18 cellular contexts compared by ENCODE assay signal in genomic region chr4:66590488-66591215, GRCh38.
A peak's percentile ranks its signal among the peaks of the same experiment; 100 is the strongest.
DNase-seq lines count a peak whose midpoint lies in the region; ATAC-seq and TF ChIP-seq lines count a peak whose summit lies in the region.
"Had no signal": no experiment of that assay in that cellular context is flagged by ENCODE, and none has a peak within 500 bp of the region (broad histone marks: within the 10 kb centered on the region; RNA-seq: fewer than 3 reads in every experiment).

No MANE protein-coding gene starts in this region.

- peak overlapping the region; percentile 68 for H3K27ac ChIP-seq in osteoblast (ENCODE audit: low read depth, low read length)
- H3K27ac ChIP-seq in MM.1S (ENCODE audit: low read length), result no peak overlapping the region
- H3K27ac ChIP-seq: KMS-11 had no signal

- peak; percentile 42 for DNase-seq in AG09309 (ENCODE audit: low read depth)
- DNase-seq in NCI-H226, result peak; percentile 3
- DNase-seq in dedifferentiated amniotic fluid mesenchymal stem cell (ENCODE audit: extremely low spot score), result peak; percentile 50
- peak; percentile 62 for DNase-seq in osteoblast (ENCODE audit: insufficient read length, low spot score, missing footprints)
- no peak for DNase-seq in DMS153 treated with DMSO at 0.1 percent for 48 hours (lab: John Stamatoyannopoulos, UW; ENCODE audit: unreplicated experiment)
- DNase-seq in MM.1S, result no peak
- DNase-seq in NOMO-1 (lab: John Stamatoyannopoulos, UW; ENCODE audit: unreplicated experiment in 2 of 2), result no peak
- DNase-seq: COR-L47, DMS79, GOT3, HFFc6, NCI-H1417, NCI-H1930, NCI-H2171 treated with DMSO at 0.1 percent for 48 hours, NCI-H510A, NCI-H82 had no signal

- TF ChIP-seq CTCF in AG09309 (IDR thresholded peaks at IDR 0.05; ENCODE audit: control insufficient read depth, insufficient read depth, low read depth, low read length, missing control alignments), result no peak
- TF ChIP-seq CTCF in osteoblast (IDR thresholded peaks at IDR 0.05; ENCODE audit: extremely low read depth, low read depth, low read length), result no peak
- no peak for TF ChIP-seq CTCF in MM.1S (IDR thresholded peaks at IDR 0.05; ENCODE audit: low read length)

- H3K79me2 ChIP-seq in osteoblast (ENCODE audit: insufficient read depth, low read length) (no peaks in the 10 kb centered on the region), MM.1S (ENCODE audit: low read length) (no peaks in the 10 kb centered on the region)

- H3K9me2 ChIP-seq in MM.1S (replicated peaks; ENCODE audit: insufficient read depth, low read length), result no peaks in the 10 kb centered on the region

- no peaks in the 10 kb centered on the region for H3K9me3 ChIP-seq in osteoblast (ENCODE audit: low read depth, low read length)
- no peaks in the 10 kb centered on the region for H3K9me3 ChIP-seq in MM.1S (replicated peaks; ENCODE audit: insufficient read depth, low read length)

- H4K20me1 ChIP-seq in osteoblast (ENCODE audit: insufficient read depth, low read length) (no peaks in the 10 kb centered on the region), MM.1S (ENCODE audit: insufficient read depth, low read length) (no peaks in the 10 kb centered on the region)

- H3K27me3 ChIP-seq in osteoblast (ENCODE audit: insufficient read depth, low read length) (no peaks in the 10 kb centered on the region), MM.1S (replicated peaks; ENCODE audit: insufficient read depth, low read length) (no peaks in the 10 kb centered on the region)

- ATAC-seq in HG02970 (IDR thresholded peaks at IDR 0.05; ENCODE audit: low FRiP score, unreplicated experiment), result no peak

- H3K4me3 ChIP-seq in AG09309 (ENCODE audit: control insufficient read depth, low read depth, low read length), result no peak overlapping the region
- no peak overlapping the region for H3K4me3 ChIP-seq in osteoblast (ENCODE audit: insufficient read depth, low read length)
- no peak overlapping the region for H3K4me3 ChIP-seq in MM.1S (ENCODE audit: low read length)

- no peak overlapping the region for H3K4me2 ChIP-seq in osteoblast (ENCODE audit: insufficient read depth, low read length)
- no peak overlapping the region for H3K4me2 ChIP-seq in MM.1S (ENCODE audit: low read depth, low read length)
- H3K4me2 ChIP-seq: KMS-11 had no signal

- H3F3A ChIP-seq in MM.1S (ENCODE audit: insufficient read depth, low read length), result no peaks in the 10 kb centered on the region

- H2AFZ ChIP-seq in osteoblast (ENCODE audit: low read length), result no peak overlapping the region
- H2AFZ ChIP-seq in MM.1S (ENCODE audit: low read length), result no peak overlapping the region

- peaks cover 3% of the 10 kb centered on the region for H3K4me1 ChIP-seq in osteoblast (ENCODE audit: insufficient read depth, low read length)
- 0 out of 2 replicates have a peak, but pooled peaks cover 3% of the 10 kb centered on the region for H3K4me1 ChIP-seq in MM.1S (ENCODE audit: low read length)

- H3K36me3 ChIP-seq in osteoblast (ENCODE audit: insufficient read depth, low read length) (no peaks in the 10 kb centered on the region), MM.1S (replicated peaks; ENCODE audit: insufficient read depth, low read length) (no peaks in the 10 kb centered on the region)

- H3K9ac ChIP-seq in MM.1S (ENCODE audit: low read length), result no peak overlapping the region
- H3K9ac ChIP-seq: KMS-11 had no signal

Comparison
In these comparisons a context has a peak if more than half of its experiments do, and no peak if none do; other contexts are left out.
1. DNase-seq: peak in AG09309 (single experiment), NCI-H226 (single experiment), dedifferentiated amniotic fluid mesenchymal stem cell (single experiment) and osteoblast (single experiment); none in DMS153 treated with DMSO at 0.1 percent for 48 hours (single experiment), MM.1S (single experiment) and NOMO-1 (0 of 2).